8 cellular contexts compared by ENCODE assay signal in the genomic region with DNA sequence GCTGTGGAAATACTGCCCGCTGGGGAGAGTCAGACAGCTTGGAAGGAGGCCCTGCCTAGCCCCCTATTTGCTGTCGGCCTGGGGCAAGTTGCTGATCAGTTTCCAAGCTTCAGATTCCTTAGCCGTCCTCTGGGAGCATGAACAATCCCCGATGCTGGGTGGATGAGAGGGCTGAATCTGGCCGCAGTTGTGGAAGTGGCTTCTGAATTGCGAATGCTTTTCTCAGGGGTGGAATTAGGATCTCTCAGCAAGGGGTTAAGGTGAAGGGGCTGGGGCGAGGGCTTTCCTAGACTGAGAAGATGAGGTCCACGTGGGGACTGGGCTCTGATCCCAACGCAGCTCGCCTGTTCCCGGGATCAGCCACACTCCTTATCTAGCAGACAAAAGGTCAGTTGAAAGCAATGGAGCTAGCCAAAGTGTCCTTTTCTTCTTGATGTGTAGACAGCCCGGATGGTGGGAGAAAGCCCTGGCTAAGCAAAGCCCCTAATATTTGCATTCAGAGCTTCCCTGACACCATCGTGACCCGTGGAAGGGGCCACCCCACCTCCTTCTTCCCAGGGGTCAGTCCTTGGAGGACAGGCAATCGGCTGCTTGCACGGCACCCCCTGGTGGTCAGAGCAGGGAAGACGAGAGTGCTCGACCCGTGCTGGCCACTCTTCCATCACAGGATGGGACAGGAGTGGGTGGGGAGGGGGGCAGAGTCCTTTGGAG. TPM values are rescaled to one million over a fixed set of nuclear protein-coding genes. Genes with fewer than 3 reads are reported as not detected.
DNase-seq lines count a peak whose midpoint lies in the region; ATAC-seq and TF ChIP-seq lines count a peak whose summit lies in the region.

No MANE protein-coding gene starts in this region.

- no peaks in the 10 kb centered on the region for H3K27me3 ChIP-seq in CD8-positive, alpha-beta T cell (ENCODE audit: insufficient read depth, low read length)
- H3K27me3 ChIP-seq in esophagus muscularis mucosa (no peaks in the 10 kb centered on the region), muscle layer of duodenum (ENCODE audit: low read depth, low read length) (no peaks in the 10 kb centered on the region)

- no peaks in the 10 kb centered on the region for H3K9me3 Mint-ChIP-seq in CD8-positive, alpha-beta T cell
- H3K9me3 Mint-ChIP-seq in stimulated activated naive B cell treated with anti-CD40 and anti-IgM and Interleukin-4, amounts not matched to agents 10 μg/mL and 1 μg/mL and 100 μg/mL, for 72 hours = no peaks in the 10 kb centered on the region

- 10% methylated on average over 13 of the region's 19 CpGs for WGBS in esophagus muscularis mucosa

- TF ChIP-seq CTCF in CD8-positive, alpha-beta T cell (IDR thresholded peaks at IDR 0.05) = peak; percentile 62
- peak; percentile 84 to 94 (median 89) for TF ChIP-seq CTCF in esophagus muscularis mucosa (IDR thresholded peaks at IDR 0.05)

- no peak overlapping the region for H3K27ac Mint-ChIP-seq in CD8-positive, alpha-beta T cell
- H3K27ac Mint-ChIP-seq in stimulated activated naive B cell treated with anti-CD40 and anti-IgM and Interleukin-4, amounts not matched to agents 10 μg/mL and 1 μg/mL and 100 μg/mL, for 72 hours = no peak overlapping the region

- no peak for TF ChIP-seq POLR2A in esophagus muscularis mucosa (IDR thresholded peaks at IDR 0.05; ENCODE audit: low read depth)

- no peaks in the 10 kb centered on the region for H3K27me3 Mint-ChIP-seq in CD8-positive, alpha-beta T cell (ENCODE audit: low read depth)
- peaks cover 26 to 41% of the 10 kb centered on the region in 2 donors for H3K27me3 Mint-ChIP-seq in stimulated activated naive B cell treated with anti-CD40 and anti-IgM and Interleukin-4, amounts not matched to agents 10 μg/mL and 1 μg/mL and 100 μg/mL, for 72 hours

- TF ChIP-seq EP300 in esophagus muscularis mucosa (IDR thresholded peaks at IDR 0.05) = no peak

- POLR2A ChIA-PET in CD8-positive, alpha-beta T cell (lab: Charles Lee) = interaction anchor here (1.5 kb wide), 1 partner anchor 142 kb away, joined by 4 read pairs; no protein-coding TSS in a partner anchor

- peaks cover 17% of the 10 kb centered on the region for H3K4me1 Mint-ChIP-seq in CD8-positive, alpha-beta T cell (ENCODE audit: low read depth)
- H3K4me1 Mint-ChIP-seq in stimulated activated naive B cell treated with anti-CD40 and anti-IgM and Interleukin-4, amounts not matched to agents 10 μg/mL and 1 μg/mL and 100 μg/mL, for 72 hours = peaks cover 19 to 42% of the 10 kb centered on the region in 2 donors

- CTCF ChIA-PET in CD8-positive, alpha-beta T cell (lab: Charles Lee) = interaction anchor here (0.6 to 14.4 kb wide), 24 partner anchors 9 to 192 kb away, joined by 3 to 374 read pairs (median 4); partner anchors contain the start of genes GALNT12 and TGFBR1

- no peak overlapping the region for H3K4me3 Mint-ChIP-seq in CD8-positive, alpha-beta T cell
- H3K4me3 Mint-ChIP-seq in stimulated activated naive B cell treated with anti-CD40 and anti-IgM and Interleukin-4, amounts not matched to agents 10 μg/mL and 1 μg/mL and 100 μg/mL, for 72 hours = no peak overlapping the region

- H3K36me3 ChIP-seq in CD8-positive, alpha-beta T cell (ENCODE audit: insufficient read depth, low read length) = no peaks in the 10 kb centered on the region
- peaks cover 4 to 35% (median 9%) of the 10 kb centered on the region in 4 donors for H3K36me3 ChIP-seq in esophagus muscularis mucosa
- H3K36me3 ChIP-seq in muscle layer of duodenum (ENCODE audit: control insufficient read depth in 1 of 2, insufficient read depth in 2 of 2, low read length in 2 of 2) = peaks cover 7 to 8% of the 10 kb centered on the region in 2 donors

- no peaks in the 10 kb centered on the region for H3K9me3 ChIP-seq in CD8-positive, alpha-beta T cell (ENCODE audit: low read length)
- H3K9me3 ChIP-seq in esophagus muscularis mucosa = no peaks in the 10 kb centered on the region
- no peaks in the 10 kb centered on the region for H3K9me3 ChIP-seq in muscle layer of duodenum (ENCODE audit: control insufficient read depth in 1 of 2, low read length in 2 of 2)

- H3K4me1 ChIP-seq in CD8-positive, alpha-beta T cell (ENCODE audit: insufficient read depth, low read length) = peaks cover 19% of the 10 kb centered on the region
- H3K4me1 ChIP-seq in esophagus muscularis mucosa (peaks cover 51 to 62% (median 58%) of the 10 kb centered on the region in 4 donors), muscle layer of duodenum (ENCODE audit: control insufficient read depth in 1 of 2, insufficient read depth in 2 of 2, low read length in 2 of 2) (peaks cover 10 to 46% of the 10 kb centered on the region in 2 donors)

- intact Hi-C loops in CD8-positive, alpha-beta T cell (cut with DNase I, micrococcal nuclease) = loop anchor here in 1 of 2 experiments (2.0 kb wide), 1 partner anchor 192 kb away; the partner anchor contains the start of gene GALNT12
- intact Hi-C loops in esophagus muscularis mucosa (cut with DNase I) = loop anchor here (2.0 kb wide), 1 partner anchor 138 kb away; no protein-coding TSS in a partner anchor

- H3K27ac ChIP-seq in CD8-positive, alpha-beta T cell (ENCODE audit: low read depth, low read length) = no peak overlapping the region
- peak overlapping the region; percentile 78 to 86 (median 80) for H3K27ac ChIP-seq in esophagus muscularis mucosa (replicated peaks in 1 of 4)
- H3K27ac ChIP-seq in muscle layer of duodenum (ENCODE audit: low read length) = peak overlapping the region; percentile 69

- no peaks in the 10 kb centered on the region for H3K36me3 Mint-ChIP-seq in CD8-positive, alpha-beta T cell
- no peaks in the 10 kb centered on the region for H3K36me3 Mint-ChIP-seq in stimulated activated naive B cell treated with anti-CD40 and anti-IgM and Interleukin-4, amounts not matched to agents 10 μg/mL and 1 μg/mL and 100 μg/mL, for 72 hours

- H3K4me3 ChIP-seq in CD8-positive, alpha-beta T cell (ENCODE audit: low read depth, low read length) = no peak overlapping the region
- H3K4me3 ChIP-seq in esophagus muscularis mucosa (peak overlapping the region in 2 of 4 donors; percentile 6 to 9), muscle layer of duodenum (ENCODE audit: low read depth in 1 of 2, low read length in 2 of 2) (no peak overlapping the region)

- ATAC-seq in CD8-positive, alpha-beta T cell = peak; percentile 59
- ATAC-seq in GM21529 (IDR thresholded peaks at IDR 0.05; ENCODE audit: unreplicated experiment) = peak; percentile 67
- peak; percentile 68 to 73 for ATAC-seq in stimulated activated naive B cell treated with anti-CD40 and anti-IgM and Interleukin-4, amounts not matched to agents 10 μg/mL and 1 μg/mL and 100 μg/mL, for 72 hours (replicated peaks)

- peak in 6 of 7 experiments; percentile 17 to 67 (median 50) for DNase-seq in CD8-positive, alpha-beta T cell
- DNase-seq in NCI-H69 (lab: John Stamatoyannopoulos, UW) = peak; percentile 59
- DNase-seq in activated T-cell treated with anti-CD3 and anti-CD28 coated beads for 1 hour (ENCODE audit: low read depth) = peak; percentile 53
- no peak for DNase-seq in esophagus muscularis mucosa (ENCODE audit: extremely low spot score)
- peak; percentile 50 for DNase-seq in stimulated activated naive B cell treated with anti-CD40 and anti-IgM and Interleukin-4, amounts not matched to agents 10 μg/mL and 1 μg/mL and 100 μg/mL, for 72 hours
- no peak for DNase-seq in NCI-H1048 (lab: John Stamatoyannopoulos, UW)

RNA-seq across cellular contexts. Expression of gene COL15A1, which starts 54.9 kb away (rescaled TPM):
- not detected for total RNA-seq in CD8-positive, alpha-beta T cell
- total RNA-seq in esophagus muscularis mucosa = 100 to 1,000 TPM; 134 to 256 (median 145) TPM

Comparison
In these comparisons a context has a peak if more than half of its experiments do, and no peak if none do; other contexts are left out.
1. DNase-seq: peak in CD8-positive, alpha-beta T cell (6 of 7), NCI-H69 (single experiment), activated T-cell treated with anti-CD3 and anti-CD28 coated beads for 1 hour (single experiment) and stimulated activated naive B cell treated with anti-CD40 and anti-IgM and Interleukin-4, amounts not matched to agents 10 μg/mL and 1 μg/mL and 100 μg/mL, for 72 hours (single experiment); none in esophagus muscularis mucosa (single experiment) and NCI-H1048 (single experiment).
2. RNA of gene COL15A1, which starts 54.9 kb away (total RNA-seq): 134 to 256 TPM in esophagus muscularis mucosa; not detected in CD8-positive, alpha-beta T cell; every median in the first group is over 100 times any median in the second.
3. Peak in every context shown above with its lines, with median percentiles within 50 percentile points of each other: ATAC-seq.